ENCODE assay signal across 8 cellular contexts in the genomic region with DNA sequence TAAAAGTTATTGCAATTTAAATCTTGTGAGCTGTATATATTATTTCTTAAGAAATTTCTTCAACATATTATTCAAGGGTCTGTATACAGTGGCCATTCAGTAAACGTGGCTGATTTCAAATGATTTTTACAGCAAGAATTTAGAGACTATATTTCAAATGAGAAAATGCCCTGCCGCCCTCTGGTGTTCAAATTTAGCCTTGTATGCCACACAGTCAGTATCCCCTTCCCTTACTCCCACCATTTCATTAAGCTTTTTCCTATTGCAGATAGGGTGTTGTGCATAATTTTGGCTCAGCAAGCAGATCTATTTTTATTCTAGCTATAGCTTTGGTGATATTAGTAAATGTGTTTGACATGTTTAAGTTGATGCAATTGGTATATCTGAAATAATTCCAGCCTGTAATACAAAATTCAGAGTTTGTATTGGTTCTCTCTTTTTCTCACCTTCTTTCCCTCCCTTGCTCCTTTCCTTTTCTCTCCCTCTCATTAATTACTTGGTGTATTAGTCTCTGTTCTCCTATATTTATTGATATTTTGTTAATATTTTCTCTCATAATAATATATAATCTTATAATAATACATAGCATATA. TPM values are rescaled to one million over a fixed set of nuclear protein-coding genes. Genes with fewer than 3 reads are reported as not detected.
DNase-seq lines count a peak whose midpoint lies in the region; ATAC-seq, FAIRE-seq and TF ChIP-seq lines count a peak whose summit lies in the region.

No MANE protein-coding gene starts in this region.

- no peak overlapping the region for H2BK120ac ChIP-seq in H1 (replicated peaks; ENCODE audit: low read depth, low read length)

- no peak overlapping the region for H3K14ac ChIP-seq in H1 (ENCODE audit: insufficient read length)

- no peak overlapping the region for H3K9ac ChIP-seq in H1 (replicated peaks in 1 of 4; ENCODE audit: extremely low read depth in 1 of 4, low read depth in 3 of 4, low read length in 3 of 4)

- H4K20me1 ChIP-seq in H1 (replicated peaks in 1 of 2; ENCODE audit: control insufficient read depth in 1 of 2, insufficient read depth in 2 of 2, low read length in 2 of 2), result no peaks in the 10 kb centered on the region
- no peaks in the 10 kb centered on the region for H4K20me1 ChIP-seq in osteoblast (ENCODE audit: insufficient read depth, low read length)

- WGBS in H1 (ENCODE audit: extremely low coverage in 1 of 2, insufficient coverage in 1 of 2, insufficient read length in 1 of 2, insufficient replicate concordance in 2 of 2, low coverage in 1 of 2, low lambda C conversion rate in 2 of 2, missing lambda C conversion rate in 1 of 2), 2 experiments, result 13% methylated on average over 2 of the region's 2 CpGs; no CpG with 5 or more reads in 1 of the 2 experiments

- TF ChIP-seq RAD21 in H1 (IDR thresholded peaks at IDR 0.05 in 1 of 2, conservative IDR thresholded peaks at IDR 0.05 in 1 of 2; ENCODE audit: low read depth in 2 of 2, low read length in 2 of 2), result peak; percentile 67 to 68

- H3K9me3 Mint-ChIP-seq in CD4-positive, alpha-beta T cell, result no peaks in the 10 kb centered on the region

- H3K36me3 ChIP-seq in H1 (ENCODE audit: control insufficient read depth in 2 of 4, insufficient read depth in 4 of 4, low read length in 3 of 4), result no peaks in the 10 kb centered on the region
- no peaks in the 10 kb centered on the region for H3K36me3 ChIP-seq in osteoblast (ENCODE audit: insufficient read depth, low read length)

- no peaks in the 10 kb centered on the region for H3K4me1 Mint-ChIP-seq in CD4-positive, alpha-beta T cell (ENCODE audit: low read depth)

- H4K5ac ChIP-seq in H1 (ENCODE audit: insufficient read length, low read depth, low read length), result no peak overlapping the region

- no peak overlapping the region for H2BK12ac ChIP-seq in H1 (ENCODE audit: low read depth, low read length)

- H3K9me3 ChIP-seq in H1 (ENCODE audit: insufficient read depth in 2 of 2, low read depth in 1 of 2, low read length in 1 of 2), result no peaks in the 10 kb centered on the region
- H3K9me3 ChIP-seq in osteoblast (ENCODE audit: low read depth, low read length), result no peaks in the 10 kb centered on the region
- no peaks in the 10 kb centered on the region for H3K9me3 ChIP-seq in CD4-positive, alpha-beta T cell (ENCODE audit: control insufficient read depth, low read length)

- H3K4me3 ChIP-seq in GM12865 (ENCODE audit: low read depth, low read length) (no peak overlapping the region), H1 (ENCODE audit: extremely low read depth in 1 of 4, insufficient read depth in 2 of 4, low read depth in 3 of 4, low read length in 4 of 4) (no peak overlapping the region), osteoblast (ENCODE audit: insufficient read depth, low read length) (no peak overlapping the region)

- H3K23ac ChIP-seq in H1 (ENCODE audit: insufficient read length), result no peak overlapping the region

- no peak overlapping the region for H2BK5ac ChIP-seq in H1 (ENCODE audit: low read depth, low read length)

- H3K27me3 Mint-ChIP-seq in CD4-positive, alpha-beta T cell, result no peaks in the 10 kb centered on the region

- CTCF ChIA-PET in H1 (lab: Charles Lee; ENCODE audit: partially characterized antibody), result interaction anchor here (0.7 to 2.2 kb wide), 24 partner anchors 8 to 336 kb away, joined by 3 to 9 read pairs (median 3); no protein-coding TSS in a partner anchor
- CTCF ChIA-PET in CD4-positive, alpha-beta T cell (lab: Charles Lee), result no interaction called here

- no peak overlapping the region for H2AK5ac ChIP-seq in H1 (ENCODE audit: low read depth, low read length)

- H3K79me2 ChIP-seq in H1 (ENCODE audit: control insufficient read depth in 1 of 2, insufficient read depth in 2 of 2, low read length in 2 of 2) (no peaks in the 10 kb centered on the region), osteoblast (ENCODE audit: insufficient read depth, low read length) (no peaks in the 10 kb centered on the region)

- H2BK20ac ChIP-seq in H1 (ENCODE audit: low read length), result no peak overlapping the region

- TF ChIP-seq EP300 in H1 (IDR thresholded peaks at IDR 0.05; ENCODE audit: borderline replicate concordance in 1 of 2, low read depth in 2 of 2, low read length in 2 of 2), result no peak

- DNase-seq in GM12865 (ENCODE audit: low read depth) (peak; percentile 5), NCI-H69 (lab: John Stamatoyannopoulos, UW) (peak; percentile 64), H1 (ENCODE audit: low read depth in 1 of 2, low spot score in 2 of 2) (peak in 1 of 2 experiments; percentile 45), osteoblast (ENCODE audit: insufficient read length, low spot score, missing footprints) (no peak)
- no peak for DNase-seq in CD4-positive, alpha-beta T cell
- DNase-seq in stimulated activated CD4-positive, alpha-beta T cell treated with anti-CD3 and anti-CD28 coated beads, Interleukin-2, amount 100 ng/mL, for 48 hours, result no peak

- POLR2A ChIA-PET in H1 (lab: Charles Lee; ENCODE audit: partially characterized antibody), result no interaction called here
- POLR2A ChIA-PET in CD4-positive, alpha-beta T cell (lab: Charles Lee), result no interaction called here

- no peak overlapping the region for H2AFZ ChIP-seq in H1 (ENCODE audit: low read length)
- H2AFZ ChIP-seq in osteoblast (ENCODE audit: low read length), result no peak overlapping the region

- H3K27me3 ChIP-seq in H1 (replicated peaks in 1 of 4; ENCODE audit: control insufficient read depth in 3 of 4, extremely low read depth in 1 of 4, insufficient read depth in 3 of 4, low read length in 3 of 4), result no peaks in the 10 kb centered on the region
- no peaks in the 10 kb centered on the region for H3K27me3 ChIP-seq in osteoblast (ENCODE audit: insufficient read depth, low read length)
- no peaks in the 10 kb centered on the region for H3K27me3 ChIP-seq in CD4-positive, alpha-beta T cell (ENCODE audit: control insufficient read depth, insufficient read depth, low read length)

- H3K56ac ChIP-seq in H1 (replicated peaks; ENCODE audit: insufficient read length, low read depth, low read length), result no peak overlapping the region

- no peak overlapping the region for H3K27ac Mint-ChIP-seq in CD4-positive, alpha-beta T cell

- no peak overlapping the region for H4K91ac ChIP-seq in H1 (replicated peaks; ENCODE audit: insufficient read length, low read length)

- no peaks in the 10 kb centered on the region for H3K23me2 ChIP-seq in H1 (ENCODE audit: low read depth, low read length)

- no peak overlapping the region for H2BK15ac ChIP-seq in H1 (ENCODE audit: low read length)

- no peak overlapping the region for H3K4me3 Mint-ChIP-seq in CD4-positive, alpha-beta T cell

- H3K36me3 Mint-ChIP-seq in CD4-positive, alpha-beta T cell (ENCODE audit: low read depth), result no peaks in the 10 kb centered on the region

- FAIRE-seq in H1 (lab: Jason Lieb, UNC), result peak; percentile 32

- no peak overlapping the region for H3K4me2 ChIP-seq in H1 (ENCODE audit: insufficient read depth in 1 of 2, low read depth in 2 of 2, low read length in 2 of 2)
- no peak overlapping the region for H3K4me2 ChIP-seq in osteoblast (ENCODE audit: insufficient read depth, low read length)

- no peak overlapping the region for H3K18ac ChIP-seq in H1 (ENCODE audit: extremely low read depth, low read length)

- no peaks in the 10 kb centered on the region for H3K79me1 ChIP-seq in H1 (ENCODE audit: low read depth, low read length)

- ATAC-seq in activated CD4-positive, CD25-positive, alpha-beta regulatory T cell treated with anti-CD3 and anti-CD28 coated beads, Interleukin-2, amount 50 U/mL, for 24 hours, result no peak
- no peak for ATAC-seq in CD4-positive, alpha-beta T cell (ENCODE audit: poor library complexity)

- TF ChIP-seq POLR2A in H1 (IDR thresholded peaks at IDR 0.05; ENCODE audit: control extremely low read depth in 1 of 2, low read depth in 2 of 2, low read length in 2 of 2), result no peak

- H3K27ac ChIP-seq in 22Rv1 (no peak overlapping the region), H1 (ENCODE audit: low read depth, low read length) (no peak overlapping the region), osteoblast (ENCODE audit: low read depth, low read length) (no peak overlapping the region)
- no peak overlapping the region for H3K27ac ChIP-seq in CD4-positive, alpha-beta T cell (ENCODE audit: low read depth, low read length)

- no peak overlapping the region for H4K8ac ChIP-seq in H1 (ENCODE audit: extremely low read depth, insufficient read depth, low read length)

- TF ChIP-seq CTCF in 22Rv1 (IDR thresholded peaks at IDR 0.05) (peak; percentile 64), GM12865 (IDR thresholded peaks at IDR 0.05; ENCODE audit: insufficient read depth, low read depth, low read length, missing control alignments) (peak; percentile 23), H1 (IDR thresholded peaks at IDR 0.05; ENCODE audit: control extremely low read depth in 1 of 3, insufficient read depth in 1 of 3, low read depth in 1 of 3, low read length in 3 of 3) (peak in 2 of 3 experiments; percentile 51 to 61; a peak in 3 of 4 replicates), osteoblast (IDR thresholded peaks at IDR 0.05; ENCODE audit: extremely low read depth, low read depth, low read length) (peak; percentile 61)
- TF ChIP-seq CTCF in CD4-positive, alpha-beta T cell (IDR thresholded peaks at IDR 0.05), result no peak

- no peak overlapping the region for H3K4ac ChIP-seq in H1 (replicated peaks; ENCODE audit: insufficient read length, low read depth, low read length)

- H3K4me1 ChIP-seq in H1 (replicated peaks in 1 of 4; ENCODE audit: control insufficient read depth in 3 of 4, insufficient read depth in 4 of 4, low read length in 3 of 4) (peaks cover 0 to 4% (median 0%) of the 10 kb centered on the region in 4 experiments; a peak in 1 of 7 replicates), osteoblast (ENCODE audit: insufficient read depth, low read length) (no peaks in the 10 kb centered on the region)

- intact Hi-C loops in CD4-positive, alpha-beta T cell (cut with DNase I, micrococcal nuclease), result no loop called here

TF ChIP-seq in H1, 55 proteins besides CTCF, POLR2A, EP300 and RAD21:
- TF ChIP-seq JUND (IDR thresholded peaks at IDR 0.05; ENCODE audit: low read length), result no peak
- no peak for TF ChIP-seq TCF12 (IDR thresholded peaks at IDR 0.05; ENCODE audit: low read depth, low read length)

RNA-seq across cellular contexts. Expression of a gene that starts 22.8 kb away (rescaled TPM):
- total RNA-seq in H1 (2021; fragmentation: NEBNext Ultra II Directional; extraction: Animal tissue kit (Norgen Biotek cat#: 25700)), result 0.11 and 0.19 TPM in 2 replicates
- 0.03 and 0.09 TPM in 2 replicates for polyA plus RNA-seq in H1 (2011; rRNA removed)
- 0.13 TPM for polyA plus RNA-seq in H1 (2011; cell fraction: cytosol; rRNA removed)
- 0.17 TPM for polyA plus RNA-seq in H1 (2011; cell fraction: nucleus; rRNA removed)
- 0.09 to 0.26 TPM (median 0.12 TPM) in 4 replicates for polyA plus RNA-seq in H1 (2012, experiment 1 of 2)
- not detected for polyA plus RNA-seq in H1 (2012, experiment 2 of 2)
- polyA plus RNA-seq in H1 (2013, experiment 1 of 2), result 0.12 TPM
- 0.09 TPM for polyA plus RNA-seq in H1 (2013, experiment 2 of 2)
- polyA minus RNA-seq in H1 (2011; rRNA and poly(A)+ RNA removed), result 0.09 and 0.20 TPM in 2 replicates
- polyA minus RNA-seq in H1 (2011; cell fraction: cytosol; rRNA and poly(A)+ RNA removed), result not detected
- polyA minus RNA-seq in H1 (2011; cell fraction: nucleus; rRNA and poly(A)+ RNA removed), result 0.60 TPM
- total RNA-seq in osteoblast, result not detected in 2 replicates
- not detected for total RNA-seq in CD4-positive, alpha-beta T cell

Comparison
In these comparisons a context has a peak if more than half of its experiments do, and no peak if none do; other contexts are left out.
1. DNase-seq: peak in GM12865 (single experiment) and NCI-H69 (single experiment); none in osteoblast (single experiment), CD4-positive, alpha-beta T cell (0 of 10) and stimulated activated CD4-positive, alpha-beta T cell treated with anti-CD3 and anti-CD28 coated beads, Interleukin-2, amount 100 ng/mL, for 48 hours (0 of 2).